13 cellular contexts compared by ENCODE assay signal in genomic region chr3:11143476-11143875, GRCh38. TPM values are rescaled to one million over a fixed set of nuclear protein-coding genes. Genes with fewer than 3 reads are reported as not detected.
"Had no signal": no experiment of that assay in that cellular context is flagged by ENCODE, and none has a peak within 500 bp of the region (broad histone marks: within the 10 kb centered on the region; RNA-seq: fewer than 3 reads in every experiment).

No MANE protein-coding gene starts in this region.

- H3K4me3 ChIP-seq: cardiac muscle cell, hepatocyte, pancreas, transverse colon, vagina had no signal

- ATAC-seq: pancreas; stimulated activated effector memory CD8-positive, alpha-beta T cell treated with anti-CD3 and anti-CD28 coated beads, Interleukin-12 subunit alpha, Interleukin-12 subunit beta, amount 100 ng/mL, for 72 hours had no signal

- H3K36me3 ChIP-seq: cardiac muscle cell, pancreas, transverse colon, vagina had no signal

- DNase-seq: activated CD4-positive, alpha-beta T cell treated with anti-CD3 and anti-CD28 coated beads, Interleukin-2, amount 50 U/mL, for 48 hours; activated effector memory CD4-positive, alpha-beta T cell treated with Interleukin-2 at 50 U/mL for 16 hours; activated naive CD4-positive, alpha-beta T cell treated with anti-CD3 and anti-CD28 coated beads, Interleukin-2, amount 50 U/mL, for 16 hours; activated T-cell treated with anti-CD3 and anti-CD28 coated beads, Interleukin-2, amount 50 U/mL, for 24 hours; mesendoderm; pancreas; T-helper 1 cell; T1000; transverse colon had no signal

- H3K27me3 ChIP-seq: hepatocyte, pancreas, transverse colon, vagina had no signal

RNA-seq across cellular contexts. Expression of gene HRH1, which starts 10.8 kb away (rescaled TPM):
- total RNA-seq: cardiac muscle cell had no signal
- polyA plus RNA-seq: cardiac muscle cell had no signal
